ENCODE assay signal across 18 cellular contexts in genomic region chr11:112589132-112589531, GRCh38.
"Had no signal": no experiment of that assay in that cellular context is flagged by ENCODE, and none has a peak within 500 bp of the region (broad histone marks: within the 10 kb centered on the region; RNA-seq: fewer than 3 reads in every experiment).

No MANE protein-coding gene starts in this region.

- ATAC-seq: stimulated activated naive CD8-positive, alpha-beta T cell treated with anti-CD3 and anti-CD28 coated beads, Interleukin-15, Interleukin-2, amounts not matched to agents 100 U/mL and 50 U/mL, for 24 hours; T-cell had no signal

- H3K27me3 ChIP-seq: brain microvascular endothelial cell, colonic mucosa, pancreas, tibial nerve had no signal

- H3K9me3 ChIP-seq: colonic mucosa, mucosa of descending colon, neutrophil, pancreas, tibial nerve had no signal

- H3K27ac ChIP-seq: brain microvascular endothelial cell, colonic mucosa, epithelial cell of prostate, neutrophil, pancreas, tibial nerve had no signal

- DNase-seq: activated CD4-positive, alpha-beta memory T cell treated with anti-CD3 and anti-CD28 coated beads for 36 hours; activated CD4-positive, alpha-beta T cell treated with anti-CD3 and anti-CD28 coated beads for 36 hours; activated naive CD8-positive, alpha-beta T cell treated with anti-CD3 and anti-CD28 coated beads, Interleukin-2, amount 10 ng/mL, durations not matched to agents 7 days and 5 days; activated T-cell treated with anti-CD3 and anti-CD28 coated beads for 4 hours; brain microvascular endothelial cell; central memory CD4-positive, alpha-beta T cell; colonic mucosa; endodermal cell; left ventricle myocardium superior; mucosa of descending colon; naive thymus-derived CD8-positive, alpha-beta T cell; pancreas; stimulated activated CD4-positive, alpha-beta T cell treated with anti-CD3 and anti-CD28 coated beads, Interleukin-2, amount 100 ng/mL, for 24 hours; stimulated activated naive CD8-positive, alpha-beta T cell treated with anti-CD3 and anti-CD28 coated beads, Interleukin-15, Interleukin-2, amounts not matched to agents 100 U/mL and 50 U/mL, for 24 hours; T-cell had no signal

- H3K36me3 ChIP-seq: brain microvascular endothelial cell, colonic mucosa, neutrophil, pancreas, tibial nerve had no signal

- H3K4me3 ChIP-seq: colonic mucosa, mucosa of descending colon, pancreas, tibial nerve had no signal

- H3K4me1 ChIP-seq: colonic mucosa, pancreas had no signal
